Comparison of ENCODE assay signal across 3 cellular contexts in genomic region chr5:169273881-169274280, GRCh38. TPM values are rescaled to one million over a fixed set of nuclear protein-coding genes. Genes with fewer than 3 reads are reported as not detected.
"Had no signal": no experiment of that assay in that cellular context is flagged by ENCODE, and none has a peak within 500 bp of the region (broad histone marks: within the 10 kb centered on the region; RNA-seq: fewer than 3 reads in every experiment).

No MANE protein-coding gene starts in this region.

- DNase-seq: GDM1, GF-D8 had no signal

- H3K4me3 ChIP-seq: GM12878 had no signal

RNA-seq across cellular contexts. Expression of gene SLIT3, which starts 27.1 kb away (rescaled TPM):
- polyA plus RNA-seq: GM12878 had no signal
